In the genomic region with DNA sequence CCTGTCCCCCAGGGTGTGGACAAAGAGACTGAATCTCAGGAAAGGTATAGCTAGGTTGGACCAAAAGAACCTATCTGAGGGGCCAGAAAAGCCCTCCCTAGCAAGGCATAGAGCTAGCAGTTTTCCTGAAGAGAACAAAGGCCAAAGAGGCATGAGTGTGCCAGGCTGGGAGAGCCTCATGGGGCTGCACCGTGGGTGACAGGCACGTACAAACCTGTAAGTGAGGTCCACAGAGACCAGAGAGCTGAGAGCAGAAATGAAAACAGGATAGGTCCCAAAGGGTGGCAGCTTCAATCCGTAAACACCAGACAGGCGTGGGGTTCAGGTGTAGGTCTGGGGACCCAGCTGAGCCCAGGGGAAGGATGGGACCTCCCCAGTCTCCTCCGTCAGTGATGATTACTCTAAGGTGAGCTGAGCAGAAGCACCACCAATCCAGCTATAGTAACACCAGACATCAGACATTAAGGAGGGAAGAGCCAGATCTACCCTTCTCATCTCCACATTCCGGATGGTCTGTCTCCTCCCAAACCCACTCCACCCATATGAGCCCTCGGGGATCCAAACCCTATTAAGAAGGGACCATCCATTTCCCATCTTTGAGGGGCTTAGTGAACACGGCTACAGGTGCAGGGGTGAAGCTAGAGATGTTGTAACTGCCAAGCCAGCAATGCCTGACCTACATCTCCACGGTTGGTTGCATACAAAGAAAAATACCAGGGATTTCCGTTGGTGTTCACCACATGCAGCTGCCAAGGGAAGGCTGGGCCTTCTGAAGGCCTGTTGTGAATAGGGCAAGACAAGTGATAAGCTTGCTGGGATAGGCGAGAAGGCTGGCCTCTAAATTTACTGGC, we compare ENCODE assay signal across 1 cellular context.
TF ChIP-seq lines count a peak whose summit lies in the region.

No MANE protein-coding gene starts in this region.

TF ChIP-seq in K562, 482 proteins besides CTCF, POLR2A, EP300 and RAD21:
- 0 out of 2 replicates have a peak, but pooled peaks have one; percentile 25 for TF ChIP-seq POLR2G (IDR thresholded peaks at IDR 0.05; ENCODE audit: low read depth, low read length)
- TF ChIP-seq RBFOX2 (IDR thresholded peaks at IDR 0.05; ENCODE audit: low read depth, low read length), result 0 out of 2 replicates have a peak, but pooled peaks have one; percentile 9
- TF ChIP-seq TAF7 (tag; IDR thresholded peaks at IDR 0.05), result no peak
- TF ChIP-seq MAZ (CRISPR knock-in tag; conservative IDR thresholded peaks at IDR 0.05 in 1 of 2, IDR thresholded peaks at IDR 0.05 in 1 of 2), result 0 out of 4 replicates have a peak, but pooled peaks of 1 of the 2 experiments have one; percentile 13
- peak; percentile 25 for TF ChIP-seq WHSC1 (IDR thresholded peaks at IDR 0.05; ENCODE audit: low read length)
- TF ChIP-seq ZBTB11 (CRISPR knock-in tag; IDR thresholded peaks at IDR 0.05), result no peak
- TF ChIP-seq ZNF830 (CRISPR knock-in tag; IDR thresholded peaks at IDR 0.05), result 0 out of 2 replicates have a peak, but pooled peaks have one; percentile 60
- TF ChIP-seq CC2D1A (IDR thresholded peaks at IDR 0.05), result no peak
